ENCODE assay signal across 24 cellular contexts in genomic region chr1:222624214-222624613, GRCh38.
"Had no signal": no experiment of that assay in that cellular context is flagged by ENCODE, and none has a peak within 500 bp of the region (broad histone marks: within the 10 kb centered on the region; RNA-seq: fewer than 3 reads in every experiment).

No MANE protein-coding gene starts in this region.

- H3K9me3 Mint-ChIP-seq: mesothelial cell of epicardium, naive B cell had no signal

- H3K9me3 ChIP-seq: esophagus muscularis mucosa, gastroesophageal sphincter, heart left ventricle, left ventricle myocardium inferior, lower lobe of right lung, mucosa of descending colon had no signal

- H3K27ac Mint-ChIP-seq: mesothelial cell of epicardium had no signal

- ATAC-seq: foreskin keratinocyte, gastroesophageal sphincter, heart left ventricle, left colon, left lobe of liver, lower lobe of right lung, mucosa of descending colon had no signal

- H3K27me3 ChIP-seq: dorsolateral prefrontal cortex, esophagus muscularis mucosa, foreskin keratinocyte, gastroesophageal sphincter, heart left ventricle had no signal

- FAIRE-seq: colon, endothelial cell of umbilical vein, frontal cortex, kidney had no signal

- H3K27ac ChIP-seq: coronary artery, dorsolateral prefrontal cortex, esophagus muscularis mucosa, foreskin keratinocyte, gastroesophageal sphincter, heart left ventricle, left ventricle myocardium inferior, lower lobe of right lung had no signal

- H3K4me3 Mint-ChIP-seq: mesothelial cell of epicardium had no signal

- H3K4me1 ChIP-seq: foreskin keratinocyte had no signal

- H3K4me3 ChIP-seq: coronary artery, dorsolateral prefrontal cortex, esophagus muscularis mucosa, gastroesophageal sphincter, heart left ventricle, left ventricle myocardium inferior, lower lobe of right lung, mucosa of descending colon had no signal

- H3K27me3 Mint-ChIP-seq: naive B cell had no signal

- DNase-seq: dermis blood vessel endothelial cell; dorsolateral prefrontal cortex; effector CD4-positive, alpha-beta T cell; effector memory CD4-positive, alpha-beta T cell; foreskin keratinocyte; heart left ventricle; hippocampal formation; islet precursor cell; kidney; kidney glomerular epithelial cell; left colon; left ventricle myocardium inferior; lower lobe of right lung; mesenchymal stem cell; mucosa of descending colon; naive B cell had no signal
